In genomic region chr12:121059031-121059898, GRCh38 we compare ENCODE assay signal across 10 cellular contexts. TPM values are rescaled to one million over a fixed set of nuclear protein-coding genes. Genes with fewer than 3 reads are reported as not detected.
A peak's percentile ranks its signal among the peaks of the same experiment; 100 is the strongest.
DNase-seq lines count a peak whose midpoint lies in the region; ATAC-seq and TF ChIP-seq lines count a peak whose summit lies in the region.
"Had no signal": no experiment of that assay in that cellular context is flagged by ENCODE, and none has a peak within 500 bp of the region (broad histone marks: within the 10 kb centered on the region; RNA-seq: fewer than 3 reads in every experiment).

No MANE protein-coding gene starts in this region.

- H3K9me3 Mint-ChIP-seq in activated T-helper 2 cell treated with anti-CD3 and anti-CD28 coated beads, Interferon-gamma antibody, Interleukin-2, Interleukin-4, amounts not matched to agents 10 μg/mL and 5 μg/mL and 100 μg/mL, durations not matched to agents 14 hours and 24 hours and 36 hours, result no peaks in the 10 kb centered on the region

- H3K27me3 Mint-ChIP-seq in activated T-helper 2 cell treated with anti-CD3 and anti-CD28 coated beads, Interferon-gamma antibody, Interleukin-2, Interleukin-4, amounts not matched to agents 10 μg/mL and 5 μg/mL and 100 μg/mL, durations not matched to agents 14 hours and 24 hours and 36 hours (ENCODE audit: low read depth), result no peaks in the 10 kb centered on the region

- peak overlapping the region; percentile 96 for H3K27ac Mint-ChIP-seq in activated T-helper 2 cell treated with anti-CD3 and anti-CD28 coated beads, Interferon-gamma antibody, Interleukin-2, Interleukin-4, amounts not matched to agents 10 μg/mL and 5 μg/mL and 100 μg/mL, durations not matched to agents 14 hours and 24 hours and 36 hours

- peaks cover 12% of the 10 kb centered on the region for H3K4me1 Mint-ChIP-seq in activated T-helper 2 cell treated with anti-CD3 and anti-CD28 coated beads, Interferon-gamma antibody, Interleukin-2, Interleukin-4, amounts not matched to agents 10 μg/mL and 5 μg/mL and 100 μg/mL, durations not matched to agents 14 hours and 24 hours and 36 hours (ENCODE audit: low read depth)

- intact Hi-C loops in activated T-helper 2 cell treated with anti-CD3 and anti-CD28 coated beads, Interferon-gamma antibody, Interleukin-2, Interleukin-4, amounts not matched to agents 10 μg/mL and 5 μg/mL and 100 μg/mL, durations not matched to agents 14 hours and 24 hours and 36 hours (cut with micrococcal nuclease), result no loop called here

- DNase-seq in activated T-helper 2 cell treated with anti-CD3 and anti-CD28 coated beads, Interferon-gamma antibody, Interleukin-2, Interleukin-4, amounts not matched to agents 10 μg/mL and 5 μg/mL and 100 μg/mL, durations not matched to agents 14 hours and 24 hours and 36 hours (ENCODE audit: low spot score), result no peak
- DNase-seq in omental fat pad (ENCODE audit: low spot score) (no peak), DMS79 treated with DMSO at 0.1 percent for 48 hours (lab: John Stamatoyannopoulos, UW) (no peak), NCI-H510A treated with DMSO at 0.1 percent for 48 hours (lab: John Stamatoyannopoulos, UW) (no peak), anterior cingulate cortex (lab: John Stamatoyannopoulos, UW) (no peak), HCEC 1CT (no peak)
- DNase-seq: NCI-H446 treated with DMSO at 0.1 percent for 48 hours had no signal

- TF ChIP-seq CTCF in omental fat pad (IDR thresholded peaks at IDR 0.05), result no peak

- ATAC-seq in GM18868 (IDR thresholded peaks at IDR 0.05; ENCODE audit: unreplicated experiment) (peak; percentile 25), HG02642 (IDR thresholded peaks at IDR 0.05; ENCODE audit: poor library complexity, unreplicated experiment) (peak; percentile 4), omental fat pad (ENCODE audit: low FRiP score) (peak; percentile 39)

- no peaks in the 10 kb centered on the region for H3K36me3 Mint-ChIP-seq in activated T-helper 2 cell treated with anti-CD3 and anti-CD28 coated beads, Interferon-gamma antibody, Interleukin-2, Interleukin-4, amounts not matched to agents 10 μg/mL and 5 μg/mL and 100 μg/mL, durations not matched to agents 14 hours and 24 hours and 36 hours (ENCODE audit: low read depth)

- no peak overlapping the region for H3K4me3 Mint-ChIP-seq in activated T-helper 2 cell treated with anti-CD3 and anti-CD28 coated beads, Interferon-gamma antibody, Interleukin-2, Interleukin-4, amounts not matched to agents 10 μg/mL and 5 μg/mL and 100 μg/mL, durations not matched to agents 14 hours and 24 hours and 36 hours (ENCODE audit: low read depth)

RNA-seq across cellular contexts. Expression of gene OASL, which starts 20.2 kb away (rescaled TPM):
- total RNA-seq in activated T-helper 2 cell treated with anti-CD3 and anti-CD28 coated beads, Interferon-gamma antibody, Interleukin-2, Interleukin-4, amounts not matched to agents 10 μg/mL and 5 μg/mL and 100 μg/mL, durations not matched to agents 14 hours and 24 hours and 36 hours, result 1.9 and 2.3 TPM in 2 replicates
- total RNA-seq in omental fat pad, result 1 to 10 TPM in 2 of 4 donors, under 1 TPM in 2; 0.65 to 5.6 (median 2.1) TPM
- total RNA-seq: cardiac muscle cell had no signal

RNA-seq across cellular contexts. Expression of gene C12orf43, which starts 43.0 kb away (rescaled TPM):
- 26.3 and 30.3 TPM in 2 replicates for total RNA-seq in activated T-helper 2 cell treated with anti-CD3 and anti-CD28 coated beads, Interferon-gamma antibody, Interleukin-2, Interleukin-4, amounts not matched to agents 10 μg/mL and 5 μg/mL and 100 μg/mL, durations not matched to agents 14 hours and 24 hours and 36 hours
- total RNA-seq in omental fat pad, result 10 to 100 TPM in 3 of 4 donors, 1 to 10 TPM in 1; 7.3 to 16.0 (median 14.1) TPM
